In the genomic region with DNA sequence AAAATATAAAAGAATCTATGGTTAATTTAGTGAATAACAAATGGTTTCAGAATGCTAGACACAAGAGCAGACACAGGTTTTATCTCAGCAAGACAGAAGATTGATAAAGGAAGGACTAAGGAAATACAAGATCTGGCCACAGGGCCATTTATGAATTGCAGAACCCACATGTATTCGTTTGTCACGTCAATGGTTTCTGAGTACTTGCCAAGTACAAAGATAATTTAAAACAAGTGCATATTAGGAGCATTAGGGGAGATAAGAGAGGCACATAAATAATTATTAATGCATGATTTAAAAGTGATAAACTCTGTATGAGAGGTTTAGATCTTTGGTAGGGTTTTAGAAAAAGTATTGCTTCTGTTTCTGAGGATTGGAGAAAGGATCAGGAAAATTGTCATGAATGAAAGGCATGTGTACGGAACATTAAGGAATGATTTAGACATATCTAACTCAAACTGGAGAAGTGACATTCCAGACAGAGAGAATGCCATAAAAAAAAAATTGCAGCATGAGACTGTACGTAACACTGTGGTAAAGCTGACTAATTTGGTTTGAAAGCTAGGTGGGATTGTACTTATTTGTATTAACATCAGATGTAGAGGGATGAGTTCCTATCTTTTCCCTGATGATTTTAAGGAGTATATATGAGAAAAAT, we compare ENCODE assay signal across 36 cellular contexts.
"Had no signal": no experiment of that assay in that cellular context is flagged by ENCODE, and none has a peak within 500 bp of the region (broad histone marks: within the 10 kb centered on the region; RNA-seq: fewer than 3 reads in every experiment).

No MANE protein-coding gene starts in this region.

- H3K27ac ChIP-seq: adrenal gland, breast epithelium, cardiac muscle cell, coronary artery, dorsolateral prefrontal cortex, epithelial cell of prostate, esophagus squamous epithelium, gastroesophageal sphincter, heart right ventricle, WERI-Rb-1 had no signal

- H3K36me3 ChIP-seq: adrenal gland, breast epithelium, cardiac muscle cell, esophagus squamous epithelium, gastroesophageal sphincter, heart right ventricle, WERI-Rb-1 had no signal

- H3K4me3 ChIP-seq: adrenal gland, breast epithelium, cardiac muscle cell, coronary artery, dorsolateral prefrontal cortex, esophagus squamous epithelium, gastroesophageal sphincter, heart right ventricle had no signal

- H3K4me3 Mint-ChIP-seq: activated B cell treated with CpG ODN at 0.5 μM for 24 hours; activated CD8-positive, alpha-beta T cell treated with anti-CD3 and anti-CD28 coated beads for 36 hours; activated naive CD4-positive, alpha-beta T cell treated with anti-CD3 and anti-CD28 coated beads for 36 hours; activated naive CD4-positive, alpha-beta T cell treated with anti-CD3 and anti-CD28 coated beads, Interleukin-2, amount 50 U/mL, for 24 hours; activated naive CD8-positive, alpha-beta T cell treated with anti-CD3 and anti-CD28 coated beads for 36 hours; activated naive CD8-positive, alpha-beta T cell treated with anti-CD3 and anti-CD28 coated beads, Interleukin-2, amount 50 U/mL, for 24 hours; activated T-cell treated with anti-CD3 and anti-CD28 coated beads, Interleukin-2, amount 50 U/mL, for 4 hours; brain; dendritic cell treated with granulocyte-macrophage colony-stimulating factor and Interleukin-4, amounts not matched to agents 40 ng/mL and 50 ng/mL, for 4 days; endodermal cell; T-helper 17 cell; T-helper 2 cell treated with Interferon-gamma antibody and Interleukin-4, amounts not matched to agents 5 μg/mL and 100 μg/mL, for 36 hours had no signal

- H3K4me1 Mint-ChIP-seq: activated B cell treated with CpG ODN at 0.5 μM for 24 hours; activated naive CD4-positive, alpha-beta T cell treated with anti-CD3 and anti-CD28 coated beads, Interleukin-2, amount 50 U/mL, for 24 hours; activated naive CD8-positive, alpha-beta T cell treated with anti-CD3 and anti-CD28 coated beads for 36 hours; activated naive CD8-positive, alpha-beta T cell treated with anti-CD3 and anti-CD28 coated beads, Interleukin-2, amount 50 U/mL, for 24 hours; brain; endodermal cell; T-helper 17 cell had no signal

- H3K27me3 ChIP-seq: adrenal gland, breast epithelium, cardiac muscle cell, dorsolateral prefrontal cortex, esophagus squamous epithelium, gastroesophageal sphincter had no signal

- H3K27ac Mint-ChIP-seq: activated B cell treated with CpG ODN at 0.5 μM for 24 hours; activated CD8-positive, alpha-beta T cell treated with anti-CD3 and anti-CD28 coated beads for 36 hours; activated naive CD4-positive, alpha-beta T cell treated with anti-CD3 and anti-CD28 coated beads for 36 hours; activated naive CD4-positive, alpha-beta T cell treated with anti-CD3 and anti-CD28 coated beads, Interleukin-2, amount 50 U/mL, for 24 hours; activated naive CD8-positive, alpha-beta T cell treated with anti-CD3 and anti-CD28 coated beads for 36 hours; activated naive CD8-positive, alpha-beta T cell treated with anti-CD3 and anti-CD28 coated beads, Interleukin-2, amount 50 U/mL, for 24 hours; activated T-helper 2 cell treated with anti-CD3 and anti-CD28 coated beads, Interferon-gamma antibody, Interleukin-2, Interleukin-4, amounts not matched to agents 10 μg/mL and 5 μg/mL and 100 μg/mL, durations not matched to agents 14 hours and 24 hours and 36 hours; brain; dendritic cell treated with granulocyte-macrophage colony-stimulating factor and Interleukin-4, amounts not matched to agents 40 ng/mL and 50 ng/mL, for 4 days; endodermal cell; T-helper 17 cell; T-helper 2 cell treated with Interferon-gamma antibody and Interleukin-4, amounts not matched to agents 5 μg/mL and 100 μg/mL, for 36 hours had no signal

- DNase-seq: activated B cell treated with CpG ODN at 0.5 μM for 24 hours; activated CD4-positive, alpha-beta T cell treated with anti-CD3 and anti-CD28 coated beads for 48 hours; activated CD4-positive, alpha-beta T cell treated with anti-CD3 and anti-CD28 coated beads, Interleukin-2, amount 50 U/mL, for 1 hour; activated CD4-positive, alpha-beta T cell treated with anti-CD3 and anti-CD28 coated beads, Interleukin-2, amount 50 U/mL, for 48 hours; activated CD8-positive, alpha-beta memory T cell treated with anti-CD3 and anti-CD28 coated beads for 24 hours; activated CD8-positive, alpha-beta T cell treated with anti-CD3 and anti-CD28 coated beads for 36 hours; activated effector memory CD4-positive, alpha-beta T cell treated with anti-CD3 and anti-CD28 coated beads, Interleukin-2, amount 50 U/mL, for 16 hours; activated naive CD4-positive, alpha-beta T cell treated with anti-CD3 and anti-CD28 coated beads for 36 hours; activated naive CD8-positive, alpha-beta T cell treated with anti-CD3 and anti-CD28 coated beads for 36 hours; activated naive CD8-positive, alpha-beta T cell treated with anti-CD3 and anti-CD28 coated beads, Interleukin-2, amount 50 U/mL, for 24 hours; activated T-cell treated with anti-CD3 and anti-CD28 coated beads, Interleukin-2, amount 50 U/mL, for 4 hours; adrenal gland; amygdala; aorta; central memory CD4-positive, alpha-beta T cell; cerebellar nuclear complex; dorsolateral prefrontal cortex; effector memory CD4-positive, alpha-beta T cell; endodermal cell; esophagus squamous epithelium; foreskin melanocyte; heart right ventricle; T-helper 1 cell; T-helper 17 cell; T1000; WERI-Rb-1 had no signal

- H3K9me3 Mint-ChIP-seq: activated CD8-positive, alpha-beta T cell treated with anti-CD3 and anti-CD28 coated beads for 36 hours; activated naive CD8-positive, alpha-beta T cell treated with anti-CD3 and anti-CD28 coated beads, Interleukin-2, amount 50 U/mL, for 24 hours; activated T-cell treated with anti-CD3 and anti-CD28 coated beads, Interleukin-2, amount 50 U/mL, for 4 hours; activated T-helper 2 cell treated with anti-CD3 and anti-CD28 coated beads, Interferon-gamma antibody, Interleukin-2, Interleukin-4, amounts not matched to agents 10 μg/mL and 5 μg/mL and 100 μg/mL, durations not matched to agents 14 hours and 24 hours and 36 hours; brain; dendritic cell treated with granulocyte-macrophage colony-stimulating factor and Interleukin-4, amounts not matched to agents 40 ng/mL and 50 ng/mL, for 4 days; endodermal cell had no signal

- H3K4me1 ChIP-seq: adrenal gland, breast epithelium, esophagus squamous epithelium, gastroesophageal sphincter, heart right ventricle had no signal

- H3K9me3 ChIP-seq: adrenal gland, breast epithelium, esophagus squamous epithelium, gastroesophageal sphincter, heart right ventricle had no signal

- H3K27me3 Mint-ChIP-seq: activated B cell treated with CpG ODN at 0.5 μM for 24 hours; activated CD8-positive, alpha-beta T cell treated with anti-CD3 and anti-CD28 coated beads for 36 hours; activated naive CD4-positive, alpha-beta T cell treated with anti-CD3 and anti-CD28 coated beads, Interleukin-2, amount 50 U/mL, for 24 hours; activated naive CD8-positive, alpha-beta T cell treated with anti-CD3 and anti-CD28 coated beads for 36 hours; activated naive CD8-positive, alpha-beta T cell treated with anti-CD3 and anti-CD28 coated beads, Interleukin-2, amount 50 U/mL, for 24 hours; dendritic cell treated with granulocyte-macrophage colony-stimulating factor and Interleukin-4, amounts not matched to agents 40 ng/mL and 50 ng/mL, for 4 days; T-helper 17 cell had no signal

- H3K36me3 Mint-ChIP-seq: activated naive CD4-positive, alpha-beta T cell treated with anti-CD3 and anti-CD28 coated beads, Interleukin-2, amount 50 U/mL, for 24 hours; activated naive CD8-positive, alpha-beta T cell treated with anti-CD3 and anti-CD28 coated beads for 36 hours; brain had no signal
